In the genomic region with DNA sequence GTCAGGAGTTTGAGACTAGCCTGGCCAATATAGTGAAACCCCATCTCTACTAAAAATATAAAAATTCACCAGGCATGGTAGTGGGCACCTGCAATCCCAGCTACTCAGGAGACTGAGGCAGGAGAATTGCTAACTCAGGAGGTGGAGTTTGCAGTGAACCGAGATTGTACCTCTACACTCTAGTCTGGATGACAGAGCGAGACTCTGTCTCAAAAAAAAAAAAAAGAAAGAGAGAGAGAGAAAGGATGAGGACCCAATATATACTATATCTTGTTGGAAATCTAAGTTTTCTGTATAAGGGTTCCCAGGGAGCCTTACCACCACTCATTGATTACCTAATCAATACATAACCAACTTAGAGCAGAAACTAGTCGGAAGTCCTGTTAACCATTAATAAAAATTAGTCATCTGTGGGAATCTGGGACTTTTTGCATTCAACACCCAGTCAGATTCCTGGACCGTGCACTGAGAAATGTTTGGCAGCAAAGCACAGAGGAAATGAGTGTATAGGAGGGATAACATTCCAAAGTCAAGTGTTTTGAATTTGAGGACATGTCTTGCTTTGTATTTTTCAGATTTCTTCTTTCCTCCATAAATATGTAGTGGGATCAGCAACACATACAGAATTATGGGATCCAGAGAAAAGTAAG, we compare ENCODE assay signal across 1 cellular context.
TF ChIP-seq lines count a peak whose summit lies in the region.

No MANE protein-coding gene starts in this region.

TF ChIP-seq in endothelial cell of umbilical vein, 7 proteins besides CTCF, POLR2A, EP300 and RAD21 (continued from another document):
- TF ChIP-seq, protein P1, sequence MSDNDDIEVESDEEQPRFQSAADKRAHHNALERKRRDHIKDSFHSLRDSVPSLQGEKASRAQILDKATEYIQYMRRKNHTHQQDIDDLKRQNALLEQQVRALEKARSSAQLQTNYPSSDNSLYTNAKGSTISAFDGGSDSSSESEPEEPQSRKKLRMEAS (IDR thresholded peaks at IDR 0.05; ENCODE audit: insufficient read depth, insufficient read length), result no peak
- TF ChIP-seq FOS (IDR thresholded peaks at IDR 0.05; ENCODE audit: borderline replicate concordance, insufficient read depth, low read length), result peak; percentile 87
- peak; percentile 80 for TF ChIP-seq POLR2AphosphoS5 (IDR thresholded peaks at IDR 0.05; ENCODE audit: insufficient read depth, low read depth, low read length)
- peak; percentile 51 for TF ChIP-seq GATA2 (IDR thresholded peaks at IDR 0.05; ENCODE audit: insufficient read depth, insufficient read length, low read depth, low read length)
- no peak for TF ChIP-seq EZH2 (IDR thresholded peaks at IDR 0.05; ENCODE audit: borderline replicate concordance, low read depth, low read length, severe bottlenecking)
TF ChIP-seq in endothelial cell of umbilical vein: peak in this region for 4.
